ENCODE assay signal across 1 cellular context in the genomic region with DNA sequence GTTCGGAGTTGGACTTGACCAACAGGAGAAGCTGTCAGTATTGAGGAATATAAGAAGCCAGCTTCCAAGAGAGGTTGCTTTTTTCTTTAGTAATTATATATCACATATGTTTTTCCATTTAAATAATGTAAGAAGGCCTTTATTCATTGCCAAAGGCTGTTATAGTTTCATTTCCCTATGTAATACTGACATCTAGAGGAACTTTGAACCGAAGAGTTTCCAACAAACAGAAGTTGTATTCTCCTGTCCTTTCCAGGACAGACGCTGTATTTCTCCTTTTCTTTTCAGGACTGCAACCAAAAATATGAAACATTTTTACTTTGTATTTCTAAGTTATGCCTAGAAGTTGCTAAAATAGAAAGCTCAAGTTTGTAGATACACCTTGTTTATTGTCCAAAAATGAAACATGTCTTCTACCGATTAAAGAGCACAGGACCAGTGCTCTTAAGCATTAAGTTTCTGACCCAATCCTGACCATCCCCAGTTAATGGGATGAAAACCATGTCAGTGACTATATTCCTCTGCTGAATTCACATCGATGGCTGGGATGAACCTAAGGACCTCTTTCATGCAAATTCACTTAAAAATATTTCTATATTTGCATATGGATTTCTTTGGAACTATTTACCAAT.
TF ChIP-seq lines count a peak whose summit lies in the region.

No MANE protein-coding gene starts in this region.

TF ChIP-seq in HepG2, 621 proteins besides CTCF, POLR2A, EP300 and RAD21 (continued from another document):
- TF ChIP-seq, protein P1, sequence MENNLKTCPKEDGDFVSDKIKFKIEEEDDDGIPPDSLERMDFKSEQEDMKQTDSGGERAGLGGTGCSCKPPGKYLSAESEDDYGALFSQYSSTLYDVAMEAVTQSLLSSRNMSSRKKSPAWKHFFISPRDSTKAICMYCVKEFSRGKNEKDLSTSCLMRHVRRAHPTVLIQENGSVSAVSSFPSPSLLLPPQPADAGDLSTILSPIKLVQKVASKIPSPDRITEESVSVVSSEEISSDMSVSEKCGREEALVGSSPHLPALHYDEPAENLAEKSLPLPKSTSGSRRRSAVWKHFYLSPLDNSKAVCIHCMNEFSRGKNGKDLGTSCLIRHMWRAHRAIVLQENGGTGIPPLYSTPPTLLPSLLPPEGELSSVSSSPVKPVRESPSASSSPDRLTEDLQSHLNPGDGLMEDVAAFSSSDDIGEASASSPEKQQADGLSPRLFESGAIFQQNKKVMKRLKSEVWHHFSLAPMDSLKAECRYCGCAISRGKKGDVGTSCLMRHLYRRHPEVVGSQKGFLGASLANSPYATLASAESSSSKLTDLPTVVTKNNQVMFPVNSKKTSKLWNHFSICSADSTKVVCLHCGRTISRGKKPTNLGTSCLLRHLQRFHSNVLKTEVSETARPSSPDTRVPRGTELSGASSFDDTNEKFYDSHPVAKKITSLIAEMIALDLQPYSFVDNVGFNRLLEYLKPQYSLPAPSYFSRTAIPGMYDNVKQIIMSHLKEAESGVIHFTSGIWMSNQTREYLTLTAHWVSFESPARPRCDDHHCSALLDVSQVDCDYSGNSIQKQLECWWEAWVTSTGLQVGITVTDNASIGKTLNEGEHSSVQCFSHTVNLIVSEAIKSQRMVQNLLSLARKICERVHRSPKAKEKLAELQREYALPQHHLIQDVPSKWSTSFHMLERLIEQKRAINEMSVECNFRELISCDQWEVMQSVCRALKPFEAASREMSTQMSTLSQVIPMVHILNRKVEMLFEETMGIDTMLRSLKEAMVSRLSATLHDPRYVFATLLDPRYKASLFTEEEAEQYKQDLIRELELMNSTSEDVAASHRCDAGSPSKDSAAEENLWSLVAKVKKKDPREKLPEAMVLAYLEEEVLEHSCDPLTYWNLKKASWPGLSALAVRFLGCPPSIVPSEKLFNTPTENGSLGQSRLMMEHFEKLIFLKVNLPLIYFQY (CRISPR knock-in tag; IDR thresholded peaks at IDR 0.05; ENCODE audit: borderline replicate concordance): 0 out of 2 replicates have a peak, but pooled peaks have one; percentile 26
- TF ChIP-seq ZBTB3 (CRISPR knock-in tag; IDR thresholded peaks at IDR 0.05; ENCODE audit: borderline replicate concordance, low read depth): 0 out of 2 replicates have a peak, but pooled peaks have one; percentile 36
- TF ChIP-seq CENPX (CRISPR knock-in tag; IDR thresholded peaks at IDR 0.05): no peak
- no peak for TF ChIP-seq CREB1 (IDR thresholded peaks at IDR 0.05)
- TF ChIP-seq CREB1 (CRISPR knock-in tag; IDR thresholded peaks at IDR 0.05): 0 out of 2 replicates have a peak, but pooled peaks have one; percentile 13
- peak; percentile 36; the same call in 1 of the 2 replicates for TF ChIP-seq GATAD2A (CRISPR knock-in tag; IDR thresholded peaks at IDR 0.05)
